ENCODE assay signal across 1 cellular context in the genomic region with DNA sequence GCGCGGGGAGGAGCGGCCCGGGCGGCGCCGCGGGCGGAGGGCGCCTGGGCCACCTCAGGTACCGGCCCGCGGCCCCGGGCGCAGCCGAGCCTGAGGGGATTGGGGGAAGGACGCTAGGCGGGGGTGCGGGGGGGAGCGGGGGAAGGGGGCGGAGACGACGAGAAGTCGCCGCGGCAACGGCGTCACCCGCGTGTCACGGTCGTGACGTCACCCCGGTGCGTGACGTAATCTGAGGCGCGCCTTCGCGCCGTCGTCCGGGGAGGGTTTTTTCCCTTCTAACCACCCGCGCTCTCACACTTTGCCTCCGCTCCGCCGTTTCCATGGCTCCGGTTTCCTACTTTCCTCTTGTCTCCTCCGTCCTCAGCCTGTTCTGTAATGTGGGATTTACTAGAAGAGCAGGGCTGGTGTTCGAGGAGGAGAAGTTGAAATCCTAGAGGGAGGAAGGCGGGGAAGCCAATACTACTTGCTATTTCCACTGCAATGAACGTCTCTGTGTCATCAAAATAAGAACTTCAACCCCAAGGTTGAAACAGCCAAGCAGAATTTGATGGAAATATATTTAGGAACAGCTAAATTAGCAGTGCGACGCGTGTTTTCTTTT.
TF ChIP-seq lines count a peak whose summit lies in the region.

A gene (minus strand): TSS at position 109 of the 601 bp plus-strand sequence. CDS start 226 bp downstream, outside the sequence.

TF ChIP-seq in K562, 482 proteins besides CTCF, POLR2A, EP300 and RAD21 (continued from another document and continues in another):
- TF ChIP-seq ESRRB (CRISPR knock-in tag; IDR thresholded peaks at IDR 0.05; ENCODE audit: borderline replicate concordance) (no peak), PTBP1 (IDR thresholded peaks at IDR 0.05; ENCODE audit: low read depth, low read length) (no peak), ASH1L (IDR thresholded peaks at IDR 0.05; ENCODE audit: borderline replicate concordance, low read depth, partially characterized antibody) (peak; percentile 11), ZC3H11A (IDR thresholded peaks at IDR 0.05; ENCODE audit: low read depth, low read length) (peak; percentile 94), POLR3G (IDR thresholded peaks at IDR 0.05; ENCODE audit: extremely low read depth, insufficient read length, insufficient replicate concordance) (no peak), SRF (CRISPR knock-in tag; IDR thresholded peaks at IDR 0.05) (0 out of 4 replicates have a peak, but pooled peaks of 1 of the 2 experiments have one; percentile 21), NR2C2 (CRISPR knock-in tag; IDR thresholded peaks at IDR 0.05) (no peak), NR2C2 (tag; IDR thresholded peaks at IDR 0.05) (peak; percentile 74), ZNF75A (CRISPR knock-in tag; IDR thresholded peaks at IDR 0.05) (no peak), SMARCC2 (IDR thresholded peaks at IDR 0.05; ENCODE audit: low read depth) (0 out of 2 replicates have a peak, but pooled peaks have one; percentile 67), EHMT2 (IDR thresholded peaks at IDR 0.05) (peak; percentile 64; the same call in 1 of the 2 replicates), ZNF239 (CRISPR knock-in tag; IDR thresholded peaks at IDR 0.05) (no peak), SMARCB1 (IDR thresholded peaks at IDR 0.05; ENCODE audit: insufficient read length, low read depth) (no peak), NR2F6 (CRISPR knock-in tag; IDR thresholded peaks at IDR 0.05) (no peak), TGIF2 (CRISPR knock-in tag; IDR thresholded peaks at IDR 0.05) (no peak), RBM15 (IDR thresholded peaks at IDR 0.05; ENCODE audit: insufficient read depth, low read length) (no peak), ARID1B (IDR thresholded peaks at IDR 0.05) (peak; percentile 63), TARDBP (IDR thresholded peaks at IDR 0.05) (peak; percentile 98), ZNF143 (CRISPR knock-in tag; IDR thresholded peaks at IDR 0.05) (no peak), RNF2 (IDR thresholded peaks at IDR 0.05) (0 out of 2 replicates have a peak, but pooled peaks have one; percentile 14), ZNF174 (CRISPR knock-in tag; IDR thresholded peaks at IDR 0.05) (no peak), NFRKB (IDR thresholded peaks at IDR 0.05; ENCODE audit: low read depth) (peak; percentile 78), KLF1 (tag; IDR thresholded peaks at IDR 0.05) (no peak), EZH2 (IDR thresholded peaks at IDR 0.05; ENCODE audit: borderline replicate concordance, low read depth, low read length) (no peak), E2F3 (CRISPR knock-in tag; IDR thresholded peaks at IDR 0.05) (no peak), FOS (IDR thresholded peaks at IDR 0.05; ENCODE audit: extremely low read depth, insufficient read length) (no peak), YY1 (IDR thresholded peaks at IDR 0.05; ENCODE audit: borderline replicate concordance in 1 of 3, control insufficient read depth in 1 of 3, extremely low read depth in 1 of 3, insufficient read depth in 3 of 3, insufficient read length in 1 of 3, insufficient replicate concordance in 2 of 3, low read depth in 1 of 3, low read length in 2 of 3) (peak in 2 of 3 experiments; percentile 5 to 55), NFIC (IDR thresholded peaks at IDR 0.05) (peak; percentile 62; the same call in 1 of the 2 replicates), ZBTB1 (CRISPR knock-in tag; IDR thresholded peaks at IDR 0.05; ENCODE audit: borderline replicate concordance, low read depth) (no peak), TAF9B (IDR thresholded peaks at IDR 0.05; ENCODE audit: partially characterized antibody) (peak; percentile 59), U2AF1 (optimal IDR thresholded peaks at IDR 0.05; ENCODE audit: low read depth, low read length) (no peak), ZNF23 (CRISPR knock-in tag; IDR thresholded peaks at IDR 0.05) (no peak), ZNF354B (CRISPR knock-in tag; IDR thresholded peaks at IDR 0.05) (no peak), MCM2 (IDR thresholded peaks at IDR 0.05; ENCODE audit: low read depth) (no peak), BHLHE40 (IDR thresholded peaks at IDR 0.05; ENCODE audit: low read length) (peak; percentile 70), POLR2AphosphoS2 (IDR thresholded peaks at IDR 0.05; ENCODE audit: low read length) (peak; percentile 82; the same call in 1 of the 2 replicates), ZNF263 (CRISPR knock-in tag; IDR thresholded peaks at IDR 0.05; ENCODE audit: borderline replicate concordance) (no peak), TAF15 (IDR thresholded peaks at IDR 0.05; ENCODE audit: low read depth, low read length) (no peak), NCOR1 (IDR thresholded peaks at IDR 0.05) (peak; percentile 10; the same call in 1 of the 2 replicates), YBX1 (IDR thresholded peaks at IDR 0.05) (no peak), JUND (IDR thresholded peaks at IDR 0.05; ENCODE audit: borderline replicate concordance, low read depth, low read length) (peak; percentile 96), JUND (tag; IDR thresholded peaks at IDR 0.05; ENCODE audit: borderline replicate concordance, low read depth, low read length) (peak; percentile 92), POLR2G (IDR thresholded peaks at IDR 0.05; ENCODE audit: low read depth, low read length) (peak; percentile 44)
- TF ChIP-seq, protein P1, sequence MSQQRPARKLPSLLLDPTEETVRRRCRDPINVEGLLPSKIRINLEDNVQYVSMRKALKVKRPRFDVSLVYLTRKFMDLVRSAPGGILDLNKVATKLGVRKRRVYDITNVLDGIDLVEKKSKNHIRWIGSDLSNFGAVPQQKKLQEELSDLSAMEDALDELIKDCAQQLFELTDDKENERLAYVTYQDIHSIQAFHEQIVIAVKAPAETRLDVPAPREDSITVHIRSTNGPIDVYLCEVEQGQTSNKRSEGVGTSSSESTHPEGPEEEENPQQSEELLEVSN (IDR thresholded peaks at IDR 0.05; ENCODE audit: borderline replicate concordance in 1 of 2, extremely low read depth in 1 of 2, insufficient read depth in 1 of 2, insufficient read length in 1 of 2, low read depth in 1 of 2, low read length in 1 of 2, poor library complexity in 1 of 2, severe bottlenecking in 1 of 2): peak; percentile 88 to 91
- TF ChIP-seq, protein P2, sequence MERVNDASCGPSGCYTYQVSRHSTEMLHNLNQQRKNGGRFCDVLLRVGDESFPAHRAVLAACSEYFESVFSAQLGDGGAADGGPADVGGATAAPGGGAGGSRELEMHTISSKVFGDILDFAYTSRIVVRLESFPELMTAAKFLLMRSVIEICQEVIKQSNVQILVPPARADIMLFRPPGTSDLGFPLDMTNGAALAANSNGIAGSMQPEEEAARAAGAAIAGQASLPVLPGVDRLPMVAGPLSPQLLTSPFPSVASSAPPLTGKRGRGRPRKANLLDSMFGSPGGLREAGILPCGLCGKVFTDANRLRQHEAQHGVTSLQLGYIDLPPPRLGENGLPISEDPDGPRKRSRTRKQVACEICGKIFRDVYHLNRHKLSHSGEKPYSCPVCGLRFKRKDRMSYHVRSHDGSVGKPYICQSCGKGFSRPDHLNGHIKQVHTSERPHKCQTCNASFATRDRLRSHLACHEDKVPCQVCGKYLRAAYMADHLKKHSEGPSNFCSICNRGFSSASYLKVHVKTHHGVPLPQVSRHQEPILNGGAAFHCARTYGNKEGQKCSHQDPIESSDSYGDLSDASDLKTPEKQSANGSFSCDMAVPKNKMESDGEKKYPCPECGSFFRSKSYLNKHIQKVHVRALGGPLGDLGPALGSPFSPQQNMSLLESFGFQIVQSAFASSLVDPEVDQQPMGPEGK (CRISPR knock-in tag; IDR thresholded peaks at IDR 0.05; ENCODE audit: borderline replicate concordance): no peak
- TF ChIP-seq, protein P3, sequence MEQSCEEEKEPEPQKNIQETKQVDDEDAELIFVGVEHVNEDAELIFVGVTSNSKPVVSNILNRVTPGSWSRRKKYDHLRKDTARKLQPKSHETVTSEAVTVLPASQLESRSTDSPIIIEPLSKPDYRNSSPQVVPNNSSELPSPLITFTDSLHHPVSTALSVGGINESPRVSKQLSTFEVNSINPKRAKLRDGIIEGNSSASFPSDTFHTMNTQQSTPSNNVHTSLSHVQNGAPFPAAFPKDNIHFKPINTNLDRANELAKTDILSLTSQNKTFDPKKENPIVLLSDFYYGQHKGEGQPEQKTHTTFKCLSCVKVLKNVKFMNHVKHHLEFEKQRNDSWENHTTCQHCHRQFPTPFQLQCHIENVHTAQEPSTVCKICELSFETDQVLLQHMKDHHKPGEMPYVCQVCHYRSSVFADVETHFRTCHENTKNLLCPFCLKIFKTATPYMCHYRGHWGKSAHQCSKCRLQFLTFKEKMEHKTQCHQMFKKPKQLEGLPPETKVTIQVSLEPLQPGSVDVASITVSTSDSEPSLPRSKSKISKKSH (CRISPR knock-in tag; IDR thresholded peaks at IDR 0.05): no peak
- TF ChIP-seq, protein P4, sequence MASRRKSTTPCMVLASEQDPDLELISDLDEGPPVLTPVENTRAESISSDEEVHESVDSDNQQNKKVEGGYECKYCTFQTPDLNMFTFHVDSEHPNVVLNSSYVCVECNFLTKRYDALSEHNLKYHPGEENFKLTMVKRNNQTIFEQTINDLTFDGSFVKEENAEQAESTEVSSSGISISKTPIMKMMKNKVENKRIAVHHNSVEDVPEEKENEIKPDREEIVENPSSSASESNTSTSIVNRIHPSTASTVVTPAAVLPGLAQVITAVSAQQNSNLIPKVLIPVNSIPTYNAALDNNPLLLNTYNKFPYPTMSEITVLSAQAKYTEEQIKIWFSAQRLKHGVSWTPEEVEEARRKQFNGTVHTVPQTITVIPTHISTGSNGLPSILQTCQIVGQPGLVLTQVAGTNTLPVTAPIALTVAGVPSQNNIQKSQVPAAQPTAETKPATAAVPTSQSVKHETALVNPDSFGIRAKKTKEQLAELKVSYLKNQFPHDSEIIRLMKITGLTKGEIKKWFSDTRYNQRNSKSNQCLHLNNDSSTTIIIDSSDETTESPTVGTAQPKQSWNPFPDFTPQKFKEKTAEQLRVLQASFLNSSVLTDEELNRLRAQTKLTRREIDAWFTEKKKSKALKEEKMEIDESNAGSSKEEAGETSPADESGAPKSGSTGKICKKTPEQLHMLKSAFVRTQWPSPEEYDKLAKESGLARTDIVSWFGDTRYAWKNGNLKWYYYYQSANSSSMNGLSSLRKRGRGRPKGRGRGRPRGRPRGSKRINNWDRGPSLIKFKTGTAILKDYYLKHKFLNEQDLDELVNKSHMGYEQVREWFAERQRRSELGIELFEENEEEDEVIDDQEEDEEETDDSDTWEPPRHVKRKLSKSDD (conservative IDR thresholded peaks at IDR 0.05; ENCODE audit: low read length): no peak; the same call in 1 of the 2 replicates
- TF ChIP-seq, protein P5, sequence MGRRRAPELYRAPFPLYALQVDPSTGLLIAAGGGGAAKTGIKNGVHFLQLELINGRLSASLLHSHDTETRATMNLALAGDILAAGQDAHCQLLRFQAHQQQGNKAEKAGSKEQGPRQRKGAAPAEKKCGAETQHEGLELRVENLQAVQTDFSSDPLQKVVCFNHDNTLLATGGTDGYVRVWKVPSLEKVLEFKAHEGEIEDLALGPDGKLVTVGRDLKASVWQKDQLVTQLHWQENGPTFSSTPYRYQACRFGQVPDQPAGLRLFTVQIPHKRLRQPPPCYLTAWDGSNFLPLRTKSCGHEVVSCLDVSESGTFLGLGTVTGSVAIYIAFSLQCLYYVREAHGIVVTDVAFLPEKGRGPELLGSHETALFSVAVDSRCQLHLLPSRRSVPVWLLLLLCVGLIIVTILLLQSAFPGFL (CRISPR knock-in tag; IDR thresholded peaks at IDR 0.05): no peak
- TF ChIP-seq, protein P6, sequence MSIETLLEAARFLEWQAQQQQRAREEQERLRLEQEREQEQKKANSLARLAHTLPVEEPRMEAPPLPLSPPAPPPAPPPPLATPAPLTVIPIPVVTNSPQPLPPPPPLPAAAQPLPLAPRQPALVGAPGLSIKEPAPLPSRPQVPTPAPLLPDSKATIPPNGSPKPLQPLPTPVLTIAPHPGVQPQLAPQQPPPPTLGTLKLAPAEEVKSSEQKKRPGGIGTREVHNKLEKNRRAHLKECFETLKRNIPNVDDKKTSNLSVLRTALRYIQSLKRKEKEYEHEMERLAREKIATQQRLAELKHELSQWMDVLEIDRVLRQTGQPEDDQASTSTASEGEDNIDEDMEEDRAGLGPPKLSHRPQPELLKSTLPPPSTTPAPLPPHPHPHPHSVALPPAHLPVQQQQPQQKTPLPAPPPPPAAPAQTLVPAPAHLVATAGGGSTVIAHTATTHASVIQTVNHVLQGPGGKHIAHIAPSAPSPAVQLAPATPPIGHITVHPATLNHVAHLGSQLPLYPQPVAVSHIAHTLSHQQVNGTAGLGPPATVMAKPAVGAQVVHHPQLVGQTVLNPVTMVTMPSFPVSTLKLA (conservative IDR thresholded peaks at IDR 0.05): peak; percentile 46 to 75; a peak in 2 of 4 replicates
- TF ChIP-seq, protein P7, sequence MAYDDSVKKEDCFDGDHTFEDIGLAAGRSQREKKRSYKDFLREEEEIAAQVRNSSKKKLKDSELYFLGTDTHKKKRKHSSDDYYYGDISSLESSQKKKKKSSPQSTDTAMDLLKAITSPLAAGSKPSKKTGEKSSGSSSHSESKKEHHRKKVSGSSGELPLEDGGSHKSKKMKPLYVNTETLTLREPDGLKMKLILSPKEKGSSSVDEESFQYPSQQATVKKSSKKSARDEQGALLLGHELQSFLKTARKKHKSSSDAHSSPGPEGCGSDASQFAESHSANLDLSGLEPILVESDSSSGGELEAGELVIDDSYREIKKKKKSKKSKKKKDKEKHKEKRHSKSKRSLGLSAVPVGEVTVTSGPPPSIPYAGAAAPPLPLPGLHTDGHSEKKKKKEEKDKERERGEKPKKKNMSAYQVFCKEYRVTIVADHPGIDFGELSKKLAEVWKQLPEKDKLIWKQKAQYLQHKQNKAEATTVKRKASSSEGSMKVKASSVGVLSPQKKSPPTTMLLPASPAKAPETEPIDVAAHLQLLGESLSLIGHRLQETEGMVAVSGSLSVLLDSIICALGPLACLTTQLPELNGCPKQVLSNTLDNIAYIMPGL (CRISPR knock-in tag; IDR thresholded peaks at IDR 0.05): no peak
- TF ChIP-seq, protein P8, sequence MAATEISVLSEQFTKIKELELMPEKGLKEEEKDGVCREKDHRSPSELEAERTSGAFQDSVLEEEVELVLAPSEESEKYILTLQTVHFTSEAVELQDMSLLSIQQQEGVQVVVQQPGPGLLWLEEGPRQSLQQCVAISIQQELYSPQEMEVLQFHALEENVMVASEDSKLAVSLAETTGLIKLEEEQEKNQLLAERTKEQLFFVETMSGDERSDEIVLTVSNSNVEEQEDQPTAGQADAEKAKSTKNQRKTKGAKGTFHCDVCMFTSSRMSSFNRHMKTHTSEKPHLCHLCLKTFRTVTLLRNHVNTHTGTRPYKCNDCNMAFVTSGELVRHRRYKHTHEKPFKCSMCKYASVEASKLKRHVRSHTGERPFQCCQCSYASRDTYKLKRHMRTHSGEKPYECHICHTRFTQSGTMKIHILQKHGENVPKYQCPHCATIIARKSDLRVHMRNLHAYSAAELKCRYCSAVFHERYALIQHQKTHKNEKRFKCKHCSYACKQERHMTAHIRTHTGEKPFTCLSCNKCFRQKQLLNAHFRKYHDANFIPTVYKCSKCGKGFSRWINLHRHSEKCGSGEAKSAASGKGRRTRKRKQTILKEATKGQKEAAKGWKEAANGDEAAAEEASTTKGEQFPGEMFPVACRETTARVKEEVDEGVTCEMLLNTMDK (IDR thresholded peaks at IDR 0.05; ENCODE audit: borderline replicate concordance, insufficient read depth, low read depth, low read length, poor library complexity, severe bottlenecking): peak; percentile 1
- TF ChIP-seq, protein P9, sequence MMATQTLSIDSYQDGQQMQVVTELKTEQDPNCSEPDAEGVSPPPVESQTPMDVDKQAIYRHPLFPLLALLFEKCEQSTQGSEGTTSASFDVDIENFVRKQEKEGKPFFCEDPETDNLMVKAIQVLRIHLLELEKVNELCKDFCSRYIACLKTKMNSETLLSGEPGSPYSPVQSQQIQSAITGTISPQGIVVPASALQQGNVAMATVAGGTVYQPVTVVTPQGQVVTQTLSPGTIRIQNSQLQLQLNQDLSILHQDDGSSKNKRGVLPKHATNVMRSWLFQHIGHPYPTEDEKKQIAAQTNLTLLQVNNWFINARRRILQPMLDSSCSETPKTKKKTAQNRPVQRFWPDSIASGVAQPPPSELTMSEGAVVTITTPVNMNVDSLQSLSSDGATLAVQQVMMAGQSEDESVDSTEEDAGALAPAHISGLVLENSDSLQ (IDR thresholded peaks at IDR 0.05): peak; percentile 64
